ENCODE assay signal across 8 cellular contexts in the genomic region with DNA sequence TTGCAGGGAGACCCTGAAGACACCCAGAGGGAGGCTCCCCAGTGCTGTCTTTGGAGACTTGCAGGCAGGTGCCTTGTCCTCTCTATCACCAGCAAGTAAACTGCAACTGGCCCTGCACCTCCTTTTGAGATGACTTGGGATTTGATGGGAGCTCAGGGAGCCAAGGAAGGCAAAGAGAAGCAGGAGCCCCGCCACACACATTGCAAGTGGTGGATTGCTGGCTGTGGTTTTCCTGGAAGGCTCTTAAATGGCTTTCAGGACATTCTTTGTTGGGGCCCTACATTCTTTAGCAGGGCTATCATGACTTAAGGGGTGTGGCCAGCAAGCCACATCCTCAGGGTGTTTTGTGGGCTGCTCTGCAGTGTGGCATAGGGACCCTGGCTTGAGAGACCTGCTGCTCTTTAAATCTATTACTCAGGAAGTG. TPM values are rescaled to one million over a fixed set of nuclear protein-coding genes. Genes with fewer than 3 reads are reported as not detected.
A peak's percentile ranks its signal among the peaks of the same experiment; 100 is the strongest.
DNase-seq lines count a peak whose midpoint lies in the region; ATAC-seq and TF ChIP-seq lines count a peak whose summit lies in the region.

No MANE protein-coding gene starts in this region.

- H3K27me3 ChIP-seq in DND-41 (ENCODE audit: insufficient read depth, low read length, poor library complexity) = peaks cover 6% of the 10 kb centered on the region
- no peaks in the 10 kb centered on the region for H3K27me3 ChIP-seq in upper lobe of left lung
- no peaks in the 10 kb centered on the region for H3K27me3 ChIP-seq in sigmoid colon

- no peak overlapping the region for H2AFZ ChIP-seq in DND-41 (ENCODE audit: low read depth, low read length)

- no peaks in the 10 kb centered on the region for H4K20me1 ChIP-seq in DND-41 (ENCODE audit: insufficient read depth, low read length)

- H3K4me2 ChIP-seq in DND-41 (ENCODE audit: insufficient read depth, low read length) = no peak overlapping the region

- DNase-seq in DND-41 = peak; percentile 46
- peak; percentile 89 for DNase-seq in SW480 (ENCODE audit: low spot score)
- peak; percentile 90 for DNase-seq in fibroblast of peridontal ligament (ENCODE audit: extremely low read depth)
- DNase-seq in upper lobe of left lung = peak in 1 of 2 donors; percentile 68
- no peak for DNase-seq in NCI-H510A treated with DMSO at 0.1 percent for 48 hours (lab: John Stamatoyannopoulos, UW)
- DNase-seq in sigmoid colon = no peak

- no peak for TF ChIP-seq EP300 in upper lobe of left lung (IDR thresholded peaks at IDR 0.05)
- TF ChIP-seq EP300 in sigmoid colon (IDR thresholded peaks at IDR 0.05) = no peak

- H3K4me1 ChIP-seq in DND-41 (ENCODE audit: insufficient read depth, low read length) = no peaks in the 10 kb centered on the region
- peaks cover 3 to 37% (median 16%) of the 10 kb centered on the region in 4 donors for H3K4me1 ChIP-seq in upper lobe of left lung
- peaks cover 0 to 21% (median 11%) of the 10 kb centered on the region in 4 donors for H3K4me1 ChIP-seq in sigmoid colon

- no peaks in the 10 kb centered on the region for H3K36me3 ChIP-seq in DND-41 (ENCODE audit: insufficient read depth, low read length)
- H3K36me3 ChIP-seq in upper lobe of left lung = no peaks in the 10 kb centered on the region
- no peaks in the 10 kb centered on the region for H3K36me3 ChIP-seq in sigmoid colon

- 22% methylated on average over 1 of the region's 1 CpG; no CpG with 5 or more reads in 1 of the 2 donors for WGBS in upper lobe of left lung, 2 donors
- WGBS in sigmoid colon, 2 donors = 60 to 79% methylated on average over 1 of the region's 1 CpG

- TF ChIP-seq POLR2A in upper lobe of left lung (IDR thresholded peaks at IDR 0.05) = no peak
- TF ChIP-seq POLR2A in sigmoid colon (IDR thresholded peaks at IDR 0.05) = no peak

- H3K27ac ChIP-seq in DND-41 (ENCODE audit: low read length) (no peak overlapping the region), upper lobe of left lung (no peak overlapping the region), sigmoid colon (no peak overlapping the region)

- intact Hi-C loops in sigmoid colon (cut with DNase I) = no loop called here

- ATAC-seq in DND-41 (ENCODE audit: insufficient read depth, low read depth) (peak; percentile 94), HG02610 (IDR thresholded peaks at IDR 0.05; ENCODE audit: unreplicated experiment) (peak; percentile 41), upper lobe of left lung (ENCODE audit: low FRiP score in 2 of 2) (peak; percentile 54 to 84), GM19023 (IDR thresholded peaks at IDR 0.05; ENCODE audit: unreplicated experiment) (no peak)

- H3K9ac ChIP-seq in DND-41 (ENCODE audit: low read depth, low read length) = no peak overlapping the region

- TF ChIP-seq CTCF in DND-41 (IDR thresholded peaks at IDR 0.05; ENCODE audit: borderline replicate concordance, extremely low read depth, low read length, poor library complexity, severe bottlenecking) (no peak), upper lobe of left lung (IDR thresholded peaks at IDR 0.05) (no peak), sigmoid colon (IDR thresholded peaks at IDR 0.05) (no peak)

- H3K9me3 ChIP-seq in DND-41 (ENCODE audit: insufficient read depth, low read length, severe bottlenecking) = no peaks in the 10 kb centered on the region
- no peaks in the 10 kb centered on the region for H3K9me3 ChIP-seq in upper lobe of left lung
- no peaks in the 10 kb centered on the region for H3K9me3 ChIP-seq in sigmoid colon

- H3K4me3 ChIP-seq in DND-41 (ENCODE audit: low read depth in 1 of 2, low read length in 2 of 2) = no peak overlapping the region
- H3K4me3 ChIP-seq in upper lobe of left lung = no peak overlapping the region
- H3K4me3 ChIP-seq in sigmoid colon = no peak overlapping the region

- no peaks in the 10 kb centered on the region for H3K79me2 ChIP-seq in DND-41 (ENCODE audit: insufficient read depth, low read length)

RNA-seq across cellular contexts. Expression of a gene that starts 39.9 kb away (rescaled TPM):
- total RNA-seq in upper lobe of left lung (10 to 100 TPM; 24.5 to 76.2 (median 43.2) TPM), sigmoid colon (10 to 100 TPM; 41.1 to 84.5 (median 44.8) TPM)
- polyA plus RNA-seq in sigmoid colon = 10 to 100 TPM; 10.9 to 20.4 (median 11.8) TPM

Comparison
In these comparisons a context has a peak if more than half of its experiments do, and no peak if none do; other contexts are left out.
1. DNase-seq: peak in DND-41 (single experiment), SW480 (single experiment) and fibroblast of peridontal ligament (single experiment); none in NCI-H510A treated with DMSO at 0.1 percent for 48 hours (single experiment) and sigmoid colon (single experiment).